In genomic region chr4:120202222-120202621, GRCh38 we compare ENCODE assay signal across 22 cellular contexts.
DNase-seq lines count a peak whose midpoint lies in the region; ATAC-seq and TF ChIP-seq lines count a peak whose summit lies in the region.
"Had no signal": no experiment of that assay in that cellular context is flagged by ENCODE, and none has a peak within 500 bp of the region (broad histone marks: within the 10 kb centered on the region; RNA-seq: fewer than 3 reads in every experiment).

No MANE protein-coding gene starts in this region.

- no peak overlapping the region for H3K27ac ChIP-seq in GM23338 (ENCODE audit: low read depth)
- H3K27ac ChIP-seq: A549; BLaER1 treated with 17β-estradiol and CSF1 and Interleukin-3, amounts not matched to agents 10 nM and 100 nM had no signal

- DNase-seq in GM23338 (ENCODE audit: low spot score) = peak; percentile 11
- no peak for DNase-seq in WTC11 (ENCODE audit: low spot score)
- DNase-seq in iPS DF 19.7 (ENCODE audit: low read depth, low spot score) = peak; percentile 3
- no peak for DNase-seq in activated T-cell treated with anti-CD3 and anti-CD28 coated beads, Interleukin-2, amount 50 U/mL, for 4 hours
- no peak for DNase-seq in dedifferentiated amniotic fluid mesenchymal stem cell (ENCODE audit: extremely low spot score)
- DNase-seq: 8988T; ACHN; AML-193; BE2C; CD4-positive, alpha-beta T cell; CD8-positive, alpha-beta memory T cell; DMS 273 treated with DMSO at 0.1 percent for 48 hours; DMS79; EL; GF-D8; H9 had no signal

- H3K9me3 Mint-ChIP-seq in GM23338 (no peaks in the 10 kb centered on the region), WTC11 (peaks cover 24% of the 10 kb centered on the region)
- no peaks in the 10 kb centered on the region for H3K9me3 Mint-ChIP-seq in activated T-cell treated with anti-CD3 and anti-CD28 coated beads, Interleukin-2, amount 50 U/mL, for 4 hours
- H3K9me3 Mint-ChIP-seq: CD4-positive, alpha-beta T cell had no signal

- no peaks in the 10 kb centered on the region for H3F3A ChIP-seq in GM23338 (replicated peaks; ENCODE audit: low read depth)

- peaks cover 13% of the 10 kb centered on the region for H3K4me1 Mint-ChIP-seq in GM23338
- peaks cover 25% of the 10 kb centered on the region for H3K4me1 Mint-ChIP-seq in WTC11
- no peaks in the 10 kb centered on the region for H3K4me1 Mint-ChIP-seq in activated T-cell treated with anti-CD3 and anti-CD28 coated beads, Interleukin-2, amount 50 U/mL, for 4 hours (ENCODE audit: low read depth)
- H3K4me1 Mint-ChIP-seq: CD14-positive monocyte; CD8-positive, alpha-beta memory T cell had no signal

- ATAC-seq in GM23338 (peak; percentile 61), WTC11 (peak; percentile 89), GM19023 (IDR thresholded peaks at IDR 0.05; ENCODE audit: unreplicated experiment) (no peak), HG03039 (IDR thresholded peaks at IDR 0.05; ENCODE audit: unreplicated experiment) (no peak)
- no peak for ATAC-seq in activated T-cell treated with anti-CD3 and anti-CD28 coated beads, Interleukin-2, amount 50 U/mL, for 4 hours
- ATAC-seq: A549, HCT116 had no signal

- peaks cover 12% of the 10 kb centered on the region for H3K4me1 ChIP-seq in GM23338 (ENCODE audit: insufficient read depth)
- H3K4me1 ChIP-seq: A549; BE2C; BLaER1 treated with 17β-estradiol and CSF1 and Interleukin-3, amounts not matched to agents 10 nM and 100 nM had no signal

- TF ChIP-seq CTCF in GM23338 (conservative IDR thresholded peaks at IDR 0.05; ENCODE audit: low read depth in 2 of 2) = no peak
- no peak for TF ChIP-seq CTCF in WTC11 (IDR thresholded peaks at IDR 0.05)

- no peak overlapping the region for H3K4me3 Mint-ChIP-seq in GM23338
- no peak overlapping the region for H3K4me3 Mint-ChIP-seq in WTC11
- no peak overlapping the region for H3K4me3 Mint-ChIP-seq in activated T-cell treated with anti-CD3 and anti-CD28 coated beads, Interleukin-2, amount 50 U/mL, for 4 hours
- H3K4me3 Mint-ChIP-seq: CD14-positive monocyte; CD4-positive, alpha-beta T cell; CD8-positive, alpha-beta memory T cell; H9 had no signal

- H3K4me2 ChIP-seq in GM23338 = peak overlapping the region; percentile 25; the same call in 1 of the 2 replicates
- H3K4me2 ChIP-seq: A549; BLaER1 treated with 17β-estradiol and CSF1 and Interleukin-3, amounts not matched to agents 10 nM and 100 nM had no signal

- POLR2A ChIA-PET in WTC11 (lab: Charles Lee) = no interaction called here

- H3K79me2 ChIP-seq in GM23338 (replicated peaks; ENCODE audit: insufficient read depth) = no peaks in the 10 kb centered on the region

- CTCF ChIA-PET in WTC11 (lab: Charles Lee) = no interaction called here

- H3K27me3 Mint-ChIP-seq in GM23338 (ENCODE audit: insufficient read depth, low read depth, poor library complexity) (no peaks in the 10 kb centered on the region), WTC11 (ENCODE audit: low read depth) (no peaks in the 10 kb centered on the region)
- H3K27me3 Mint-ChIP-seq in activated T-cell treated with anti-CD3 and anti-CD28 coated beads, Interleukin-2, amount 50 U/mL, for 4 hours (ENCODE audit: low read depth) = peaks cover 4% of the 10 kb centered on the region
- H3K27me3 Mint-ChIP-seq: CD4-positive, alpha-beta T cell had no signal

- no peak overlapping the region for H3K27ac Mint-ChIP-seq in GM23338
- peak overlapping the region; percentile 68 for H3K27ac Mint-ChIP-seq in WTC11
- H3K27ac Mint-ChIP-seq: CD14-positive monocyte; CD4-positive, alpha-beta T cell had no signal

- H3K36me3 Mint-ChIP-seq in GM23338 (ENCODE audit: low read depth) = peaks cover 3% of the 10 kb centered on the region; the same call in 2 of the 3 replicates
- H3K36me3 Mint-ChIP-seq in WTC11 = peaks cover 2% of the 10 kb centered on the region; the same call in 1 of the 2 replicates
- H3K36me3 Mint-ChIP-seq in activated T-cell treated with anti-CD3 and anti-CD28 coated beads, Interleukin-2, amount 50 U/mL, for 4 hours (ENCODE audit: insufficient read depth) = no peaks in the 10 kb centered on the region
- H3K36me3 Mint-ChIP-seq: CD14-positive monocyte had no signal

- peaks cover 12% of the 10 kb centered on the region for H3K9me2 ChIP-seq in GM23338 (ENCODE audit: insufficient read depth)

- H3K36me3 ChIP-seq in GM23338 (ENCODE audit: insufficient read depth) = no peaks in the 10 kb centered on the region
- H3K36me3 ChIP-seq: BE2C; BLaER1 treated with 17β-estradiol and CSF1 and Interleukin-3, amounts not matched to agents 10 nM and 100 nM had no signal

- no peaks in the 10 kb centered on the region for H4K20me1 ChIP-seq in GM23338 (replicated peaks; ENCODE audit: insufficient read depth)
- H4K20me1 ChIP-seq: BLaER1 treated with 17β-estradiol and CSF1 and Interleukin-3, amounts not matched to agents 10 nM and 100 nM had no signal

- H3K27me3 ChIP-seq in GM23338 (ENCODE audit: insufficient read depth) = no peaks in the 10 kb centered on the region
- H3K27me3 ChIP-seq: BE2C; BLaER1 treated with 17β-estradiol and CSF1 and Interleukin-3, amounts not matched to agents 10 nM and 100 nM had no signal

- H3K4me3 ChIP-seq in GM23338 = no peak overlapping the region
- H3K4me3 ChIP-seq: A549; BLaER1 treated with 17β-estradiol and CSF1 and Interleukin-3, amounts not matched to agents 10 nM and 100 nM had no signal

- 0 out of 2 replicates have a peak overlapping the region, but pooled peaks have one; percentile 67 for H2AFZ ChIP-seq in GM23338

TF ChIP-seq in GM23338, 12 proteins besides CTCF, POLR2A, EP300 and RAD21 (continues in another document):
- no peak for TF ChIP-seq NANOG (IDR thresholded peaks at IDR 0.05; ENCODE audit: borderline replicate concordance)
- no peak for TF ChIP-seq ZNF331 (CRISPR knock-in tag; IDR thresholded peaks at IDR 0.05; ENCODE audit: low read depth)
- TF ChIP-seq EZH2 (IDR thresholded peaks at IDR 0.05; ENCODE audit: low read depth, unreplicated experiment) = no peak
- no peak for TF ChIP-seq CREB1 (CRISPR knock-in tag; IDR thresholded peaks at IDR 0.05; ENCODE audit: low read depth)
- TF ChIP-seq REST (IDR thresholded peaks at IDR 0.05; ENCODE audit: unreplicated experiment) = no peak
- TF ChIP-seq POLR2AphosphoS5 (IDR thresholded peaks at IDR 0.05; ENCODE audit: low read depth) = no peak
- no peak for TF ChIP-seq EZH2phosphoT487 (IDR thresholded peaks at IDR 0.05; ENCODE audit: unreplicated experiment)

TF ChIP-seq in WTC11, 78 proteins besides CTCF, POLR2A, EP300 and RAD21:
- no peak for TF ChIP-seq FOXJ3 (CRISPR knock-in tag; IDR thresholded peaks at IDR 0.05; ENCODE audit: borderline replicate concordance)
- TF ChIP-seq ZNF532 (CRISPR knock-in tag; IDR thresholded peaks at IDR 0.05; ENCODE audit: borderline replicate concordance) = no peak
- no peak for TF ChIP-seq E2F5 (CRISPR knock-in tag; IDR thresholded peaks at IDR 0.05)
- TF ChIP-seq HMGXB4 (CRISPR knock-in tag; IDR thresholded peaks at IDR 0.05) = no peak

Comparison
In these comparisons a context has a peak if more than half of its experiments do, and no peak if none do; other contexts are left out.
1. ATAC-seq: peak in GM23338 (single experiment) and WTC11 (single experiment); none in GM19023 (single experiment), activated T-cell treated with anti-CD3 and anti-CD28 coated beads, Interleukin-2, amount 50 U/mL, for 4 hours (0 of 2) and HG03039 (single experiment).
2. DNase-seq: peak in GM23338 (single experiment) and iPS DF 19.7 (single experiment); none in WTC11 (single experiment), activated T-cell treated with anti-CD3 and anti-CD28 coated beads, Interleukin-2, amount 50 U/mL, for 4 hours (single experiment) and dedifferentiated amniotic fluid mesenchymal stem cell (single experiment).